Comparison of ENCODE assay signal across 24 cellular contexts in genomic region chr9:90846770-90847419, GRCh38. TPM values are rescaled to one million over a fixed set of nuclear protein-coding genes. Genes with fewer than 3 reads are reported as not detected.
"Had no signal": no experiment of that assay in that cellular context is flagged by ENCODE, and none has a peak within 500 bp of the region (broad histone marks: within the 10 kb centered on the region; RNA-seq: fewer than 3 reads in every experiment).

No MANE protein-coding gene starts in this region.

- H3K4me1 ChIP-seq: lower lobe of right lung, prostate gland, vagina had no signal

- ATAC-seq: activated T-cell treated with anti-CD3 and anti-CD28 coated beads, Interleukin-2, amount 50 U/mL, for 4 hours; activated T-helper 17 cell treated with anti-CD3 and anti-CD28 coated beads, Interleukin-2, amount 50 U/mL, for 72 hours; heart left ventricle; lower lobe of right lung had no signal

- H3K27ac ChIP-seq: heart left ventricle, lower lobe of right lung, neutrophil, ovary, prostate gland, spleen, thoracic aorta, vagina had no signal

- H3K4me3 ChIP-seq: heart left ventricle, lower lobe of right lung, ovary, prostate gland, spleen, thoracic aorta, vagina had no signal

- H3K27me3 ChIP-seq: heart left ventricle, neutrophil, ovary, spleen, vagina had no signal

- H3K36me3 ChIP-seq: ovary, prostate gland, thoracic aorta, vagina had no signal

- DNase-seq: activated CD4-positive, alpha-beta T cell treated with anti-CD3 and anti-CD28 coated beads for 4 hours; activated CD4-positive, alpha-beta T cell treated with anti-CD3 and anti-CD28 coated beads, Interleukin-2, amount 50 U/mL, for 4 hours; activated gamma-delta T cell treated with Interleukin-2 at 50 U/mL for 16 hours; activated naive CD4-positive, alpha-beta T cell treated with anti-CD3 and anti-CD28 coated beads, Interleukin-2, amount 50 U/mL, for 16 hours; activated T-cell treated with anti-CD3 and anti-CD28 coated beads, Interleukin-2, amount 50 U/mL, for 4 hours; amniotic stem cell; central memory CD4-positive, alpha-beta T cell; heart left ventricle; hypothalamus; immature natural killer cell; lower lobe of right lung; ovary; spleen; stimulated activated CD4-positive, alpha-beta T cell treated with anti-CD3 and anti-CD28 coated beads, Interleukin-2, amount 100 ng/mL, for 48 hours; T-helper 1 cell; trophoblast cell had no signal

- H3K9me3 ChIP-seq: heart left ventricle, lower lobe of right lung, neutrophil, ovary, prostate gland, spleen, thoracic aorta, vagina had no signal

RNA-seq across cellular contexts. Expression of gene SYK, which starts 45.3 kb away (rescaled TPM):
- total RNA-seq: endothelial cell of umbilical vein, fibroblast of lung, fibroblast of villous mesenchyme had no signal
